8 cellular contexts compared by ENCODE assay signal in the genomic region with DNA sequence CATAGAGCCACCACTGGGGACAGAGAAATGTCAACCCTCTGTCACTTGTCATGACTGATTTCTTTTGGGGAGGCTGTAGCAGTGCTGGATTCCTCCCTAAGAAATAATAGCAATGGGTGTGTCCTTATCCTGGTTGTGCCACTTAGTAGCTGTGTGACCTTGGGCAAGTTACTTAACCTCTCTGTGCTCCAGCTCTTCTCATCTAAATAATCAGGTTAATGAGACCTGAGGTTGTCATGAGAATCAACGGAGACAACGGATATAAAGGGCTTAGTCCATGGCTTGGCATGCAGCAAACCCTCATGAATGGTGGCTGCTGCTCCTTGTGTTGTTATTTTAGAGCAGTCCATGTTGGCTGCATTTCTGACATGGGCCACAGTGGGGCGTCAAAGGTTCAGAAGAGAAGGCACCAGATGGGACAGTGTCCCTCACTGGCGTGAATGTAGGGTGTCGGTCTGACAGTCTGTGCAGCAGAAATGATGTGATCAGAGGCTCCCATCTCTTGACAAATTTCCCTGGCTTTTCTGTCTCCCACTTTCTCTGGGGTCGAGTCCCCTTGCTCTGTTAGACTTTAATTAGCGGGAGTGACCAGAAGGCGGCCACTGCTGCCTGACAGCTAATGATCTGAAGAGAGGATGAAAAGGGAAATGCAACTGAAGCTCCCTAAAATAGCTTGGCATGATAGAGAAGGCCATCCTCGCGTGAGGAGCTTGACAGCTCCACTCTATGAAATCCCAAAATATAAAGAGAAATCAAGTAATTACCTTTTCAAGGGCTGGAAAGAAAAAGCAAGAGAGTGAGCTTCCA.
DNase-seq lines count a peak whose midpoint lies in the region; ATAC-seq, FAIRE-seq and TF ChIP-seq lines count a peak whose summit lies in the region.

No MANE protein-coding gene starts in this region.

- no peaks in the 10 kb centered on the region for H4K20me1 ChIP-seq in OCI-LY1 (ENCODE audit: insufficient read depth, low read length)

- peak overlapping the region; percentile 50 for H3K4me2 ChIP-seq in OCI-LY1 (ENCODE audit: low read length)

- no peak overlapping the region for H2AFZ ChIP-seq in OCI-LY1 (ENCODE audit: low read length)

- peak overlapping the region; percentile 39; the same call in 1 of the 2 replicates for H3K9ac ChIP-seq in OCI-LY1 (ENCODE audit: low read length)

- TF ChIP-seq CTCF in OCI-LY1 (IDR thresholded peaks at IDR 0.05; ENCODE audit: low read length), result peak; percentile 98
- peak; percentile 86 for TF ChIP-seq CTCF in bronchial epithelial cell (IDR thresholded peaks at IDR 0.05; ENCODE audit: insufficient read depth, low read length, severe bottlenecking)
- TF ChIP-seq CTCF in thoracic aorta (IDR thresholded peaks at IDR 0.05), result peak; percentile 12

- H3K4me3 ChIP-seq in OCI-LY1 (ENCODE audit: low read depth, low read length, poor library complexity, severe bottlenecking) (peak overlapping the region; percentile 11), bronchial epithelial cell (ENCODE audit: low read depth, low read length) (no peak overlapping the region), thoracic aorta (no peak overlapping the region)

- H3K27me3 ChIP-seq in OCI-LY1 (ENCODE audit: insufficient read depth, low read length) (no peaks in the 10 kb centered on the region), bronchial epithelial cell (ENCODE audit: control insufficient read depth, insufficient read depth, low read length) (no peaks in the 10 kb centered on the region), thoracic aorta (replicated peaks; ENCODE audit: insufficient read depth) (no peaks in the 10 kb centered on the region)

- FAIRE-seq in bronchial epithelial cell (lab: Jason Lieb, UNC), result peak; percentile 66

- ATAC-seq in GM21381 (IDR thresholded peaks at IDR 0.05; ENCODE audit: unreplicated experiment), result peak; percentile 74
- peak; percentile 61 for ATAC-seq in HG03558 (IDR thresholded peaks at IDR 0.05; ENCODE audit: extremely low read depth, unreplicated experiment)
- ATAC-seq in thoracic aorta (ENCODE audit: insufficient number of reproducible peaks, low FRiP score, low read depth), result no peak

- DNase-seq in SIG-M5 treated with dmso at 0.1 percent for 504 hours (lab: John Stamatoyannopoulos, UW; ENCODE audit: unreplicated experiment), result peak; percentile 76
- DNase-seq in SIG-M5 (lab: John Stamatoyannopoulos, UW), result no peak
- DNase-seq in bronchial epithelial cell (ENCODE audit: low read depth), result peak; percentile 66
- peak; percentile 58 for DNase-seq in kidney tubule cell (ENCODE audit: low spot score)
- DNase-seq in thoracic aorta (ENCODE audit: low spot score), result no peak

- H3K27ac ChIP-seq in OCI-LY1 (ENCODE audit: low read depth, low read length, poor library complexity, severe bottlenecking) (peak overlapping the region; percentile 52), thoracic aorta (no peak overlapping the region)

- H3K9me3 ChIP-seq in OCI-LY1 (ENCODE audit: low read length) (no peaks in the 10 kb centered on the region), thoracic aorta (no peaks in the 10 kb centered on the region)

- no peaks in the 10 kb centered on the region for H3F3A ChIP-seq in OCI-LY1 (ENCODE audit: insufficient read depth, low read length)

- H3K79me2 ChIP-seq in OCI-LY1 (ENCODE audit: insufficient read depth, low read length), result no peaks in the 10 kb centered on the region

- no peaks in the 10 kb centered on the region for H3K9me2 ChIP-seq in OCI-LY1 (ENCODE audit: low read depth, low read length)

- H3K36me3 ChIP-seq in OCI-LY1 (ENCODE audit: insufficient read depth, low read length) (no peaks in the 10 kb centered on the region), bronchial epithelial cell (ENCODE audit: control insufficient read depth, insufficient read depth, low read length) (no peaks in the 10 kb centered on the region), thoracic aorta (no peaks in the 10 kb centered on the region)

- H3K4me1 ChIP-seq in OCI-LY1 (ENCODE audit: insufficient read depth, low read length, severe bottlenecking) (peaks cover 50% of the 10 kb centered on the region), thoracic aorta (ENCODE audit: control insufficient read depth in 1 of 2, low read depth in 2 of 2) (no peaks in the 10 kb centered on the region)

Comparison
In these comparisons a context has a peak if more than half of its experiments do, and no peak if none do; other contexts are left out.
1. DNase-seq: peak in SIG-M5 treated with dmso at 0.1 percent for 504 hours (single experiment), bronchial epithelial cell (single experiment) and kidney tubule cell (single experiment); none in SIG-M5 (single experiment) and thoracic aorta (single experiment).
2. CTCF ChIP-seq: peak in every context shown above with its lines; median percentile 98 in OCI-LY1; 86 in bronchial epithelial cell; 12 in thoracic aorta.